9 cellular contexts compared by ENCODE assay signal in the genomic region with DNA sequence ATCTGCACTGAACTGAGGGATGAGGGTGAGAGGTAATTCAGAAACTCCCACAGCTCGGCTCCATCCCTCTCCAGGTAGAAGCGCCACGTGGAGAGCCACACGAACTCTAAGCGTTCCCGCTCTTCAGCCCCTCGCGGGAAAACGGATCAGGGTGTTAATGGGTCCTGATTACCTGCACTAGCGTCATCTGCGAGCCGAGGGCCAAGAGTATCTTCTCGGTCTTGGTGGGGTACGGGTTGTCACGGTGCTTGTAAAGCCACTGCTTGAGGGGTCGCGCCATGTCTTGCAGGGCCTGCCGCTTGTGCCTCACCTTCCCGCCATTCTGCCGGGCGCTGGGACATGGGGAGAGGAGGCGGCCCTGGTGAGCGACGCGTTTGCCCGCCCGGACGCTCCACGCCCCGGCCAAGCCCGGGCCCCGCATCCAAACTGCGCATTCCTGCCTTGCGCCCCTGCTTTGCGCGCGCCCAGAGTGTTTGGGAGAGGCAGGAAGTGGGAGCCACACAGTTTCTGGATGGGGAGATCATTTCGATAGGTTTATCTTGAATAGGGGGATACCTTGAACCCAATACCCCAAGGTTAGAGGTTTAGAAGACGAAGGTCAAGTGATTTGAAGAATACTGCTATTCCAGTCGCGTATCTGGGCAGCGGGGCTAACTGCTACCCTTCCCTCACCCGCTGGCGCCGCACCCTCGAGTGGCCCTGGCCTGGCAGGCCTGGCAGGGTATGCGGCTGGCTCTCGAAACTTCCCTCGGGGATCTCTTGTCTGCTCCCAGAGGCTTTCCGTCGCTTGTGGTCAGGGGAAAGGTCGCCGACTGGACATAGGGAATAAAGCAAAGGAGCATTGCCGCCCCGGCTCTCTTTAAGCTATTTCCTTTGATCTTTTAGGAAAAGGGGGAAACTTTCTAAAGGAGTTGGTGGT. TPM values are rescaled to one million over a fixed set of nuclear protein-coding genes. Genes with fewer than 3 reads are reported as not detected.
A peak's percentile ranks its signal among the peaks of the same experiment; 100 is the strongest.
DNase-seq lines count a peak whose midpoint lies in the region; ATAC-seq and TF ChIP-seq lines count a peak whose summit lies in the region.
"Had no signal": no experiment of that assay in that cellular context is flagged by ENCODE, and none has a peak within 500 bp of the region (broad histone marks: within the 10 kb centered on the region; RNA-seq: fewer than 3 reads in every experiment).

No MANE protein-coding gene starts in this region.

- POLR2A ChIA-PET in activated CD4-positive, alpha-beta T cell treated with anti-CD3 and anti-CD28 coated beads, Interleukin-2, amount 10 ng/mL, durations not matched to agents 7 days and 5 days (lab: Charles Lee), result interaction anchor here (0.6 kb wide), 1 partner anchor 462 kb away, joined by 3 read pairs; no protein-coding TSS in a partner anchor

- H3K4me3 ChIP-seq in mesodermal cell (ENCODE audit: extremely low read depth, insufficient read depth, low read length, poor library complexity, severe bottlenecking), result peak overlapping the region; percentile 9

- DNase-seq in activated CD4-positive, alpha-beta T cell treated with anti-CD3 and anti-CD28 coated beads, Interleukin-2, amount 10 ng/mL, durations not matched to agents 7 days and 5 days, result no peak
- DNase-seq in activated CD4-positive, alpha-beta T cell treated with anti-CD3 and anti-CD28 coated beads, Interleukin-2, amount 50 U/mL, for 4 hours, result no peak
- DNase-seq in chondrocyte (ENCODE audit: low spot score) (peak; percentile 81), type B pancreatic cell (ENCODE audit: extremely low spot score, unreplicated experiment) (no peak), NCI-H2171 (lab: John Stamatoyannopoulos, UW) (no peak)

- no peak overlapping the region for H3K27ac Mint-ChIP-seq in activated CD4-positive, alpha-beta T cell treated with anti-CD3 and anti-CD28 coated beads, Interleukin-2, amount 10 ng/mL, durations not matched to agents 7 days and 5 days
- H3K27ac Mint-ChIP-seq in chondrocyte (ENCODE audit: unreplicated experiment) (peak overlapping the region; percentile 65), type B pancreatic cell (no peak overlapping the region)

- H3K27ac ChIP-seq in mesodermal cell (ENCODE audit: low read depth, low read length, severe bottlenecking), result no peak overlapping the region

- 13 to 15% methylated on average over 48 to 50 of the region's 55 CpGs for WGBS in mesodermal cell (ENCODE audit: insufficient coverage in 2 of 2), 2 experiments

- no peaks in the 10 kb centered on the region for H3K9me3 Mint-ChIP-seq in activated CD4-positive, alpha-beta T cell treated with anti-CD3 and anti-CD28 coated beads, Interleukin-2, amount 10 ng/mL, durations not matched to agents 7 days and 5 days
- no peaks in the 10 kb centered on the region for H3K9me3 Mint-ChIP-seq in chondrocyte (ENCODE audit: low read depth)
- H3K9me3 Mint-ChIP-seq in type B pancreatic cell, result no peaks in the 10 kb centered on the region

- peak overlapping the region; percentile 58 for H3K4me3 Mint-ChIP-seq in activated CD4-positive, alpha-beta T cell treated with anti-CD3 and anti-CD28 coated beads, Interleukin-2, amount 10 ng/mL, durations not matched to agents 7 days and 5 days
- H3K4me3 Mint-ChIP-seq in chondrocyte (ENCODE audit: unreplicated experiment) (peak overlapping the region; percentile 69), type B pancreatic cell (peak overlapping the region; percentile 84)

- TF ChIP-seq CTCF in chondrocyte (IDR thresholded peaks at IDR 0.05), result no peak
- no peak for TF ChIP-seq CTCF in type B pancreatic cell (conservative IDR thresholded peaks at IDR 0.05)

- H3K4me1 ChIP-seq in mesodermal cell (ENCODE audit: control insufficient read depth, insufficient read depth, low read length, poor library complexity, severe bottlenecking), result peaks cover 22% of the 10 kb centered on the region

- no peaks in the 10 kb centered on the region for H3K36me3 Mint-ChIP-seq in activated CD4-positive, alpha-beta T cell treated with anti-CD3 and anti-CD28 coated beads, Interleukin-2, amount 10 ng/mL, durations not matched to agents 7 days and 5 days (ENCODE audit: low read depth)
- H3K36me3 Mint-ChIP-seq in chondrocyte (ENCODE audit: low read depth) (peaks cover 2% of the 10 kb centered on the region), type B pancreatic cell (peaks cover 4% of the 10 kb centered on the region)

- H3K36me3 ChIP-seq in mesodermal cell (ENCODE audit: control insufficient read depth, insufficient read depth, low read length), result no peaks in the 10 kb centered on the region

- CTCF ChIA-PET in activated CD4-positive, alpha-beta T cell treated with anti-CD3 and anti-CD28 coated beads, Interleukin-2, amount 10 ng/mL, durations not matched to agents 7 days and 5 days (lab: Charles Lee), result interaction anchor here (1.1 kb wide), 1 partner anchor 237 kb away, joined by 3 read pairs; a partner anchor contains a TSS

- H3K27me3 Mint-ChIP-seq in activated CD4-positive, alpha-beta T cell treated with anti-CD3 and anti-CD28 coated beads, Interleukin-2, amount 10 ng/mL, durations not matched to agents 7 days and 5 days, result peaks cover 66% of the 10 kb centered on the region
- H3K27me3 Mint-ChIP-seq in chondrocyte (ENCODE audit: low read depth) (peaks cover 2% of the 10 kb centered on the region), type B pancreatic cell (peaks cover 88% of the 10 kb centered on the region)

- H3K9me3 ChIP-seq in mesodermal cell (ENCODE audit: control insufficient read depth, low read length), result no peaks in the 10 kb centered on the region

- H3K4me1 Mint-ChIP-seq in activated CD4-positive, alpha-beta T cell treated with anti-CD3 and anti-CD28 coated beads, Interleukin-2, amount 10 ng/mL, durations not matched to agents 7 days and 5 days, result peaks cover 25% of the 10 kb centered on the region
- H3K4me1 Mint-ChIP-seq in chondrocyte (ENCODE audit: low read depth) (peaks cover 34% of the 10 kb centered on the region), type B pancreatic cell (ENCODE audit: unreplicated experiment) (peaks cover 11% of the 10 kb centered on the region)

- ATAC-seq in GM21447 (IDR thresholded peaks at IDR 0.05; ENCODE audit: unreplicated experiment) (no peak), HG03520 (IDR thresholded peaks at IDR 0.05; ENCODE audit: unreplicated experiment) (no peak)

RNA-seq across cellular contexts. Expression of a gene that starts 4.2 kb away (rescaled TPM):
- total RNA-seq in activated CD4-positive, alpha-beta T cell treated with anti-CD3 and anti-CD28 coated beads, Interleukin-2, amount 10 ng/mL, durations not matched to agents 7 days and 5 days, result under 1 TPM in 1 of 2 experiments, not detected in 1; 0.04 TPM
- 19.2 to 28.8 TPM (median 22.1 TPM) in 3 replicates for total RNA-seq in chondrocyte
- not detected for polyA plus RNA-seq in mesodermal cell (2013, experiment 1 of 2)
- 0.15 TPM for polyA plus RNA-seq in mesodermal cell (2013, experiment 2 of 2)
- total RNA-seq in type B pancreatic cell (ENCODE audit: low replicate concordance), result 0.29 and 0.36 TPM in 2 replicates
- total RNA-seq: mononuclear cell had no signal

Comparison
In these comparisons a context has a peak if more than half of its experiments do, and no peak if none do; other contexts are left out.
1. RNA of a gene that starts 4.2 kb away (total RNA-seq): 19.2 to 28.8 TPM in chondrocyte; 0.29 to 0.36 TPM in type B pancreatic cell and 0.04 TPM in activated CD4-positive, alpha-beta T cell treated with anti-CD3 and anti-CD28 coated beads, Interleukin-2, amount 10 ng/mL, durations not matched to agents 7 days and 5 days; every median in the first group is over 10 times any median in the second.
2. Peak in every context shown above with its lines, with median percentiles within 50 percentile points of each other: H3K4me3 Mint-ChIP-seq.